Comparison of ENCODE assay signal across 11 cellular contexts in genomic region chr17:27577884-27578717, GRCh38. TPM values are rescaled to one million over a fixed set of nuclear protein-coding genes. Genes with fewer than 3 reads are reported as not detected.
DNase-seq lines count a peak whose midpoint lies in the region; ATAC-seq, FAIRE-seq and TF ChIP-seq lines count a peak whose summit lies in the region.
"Had no signal": no experiment of that assay in that cellular context is flagged by ENCODE, and none has a peak within 500 bp of the region (broad histone marks: within the 10 kb centered on the region; RNA-seq: fewer than 3 reads in every experiment).

No MANE protein-coding gene starts in this region.

- peak overlapping the region; percentile 93 for H4K91ac ChIP-seq in mesenchymal stem cell (ENCODE audit: low read length)

- H3K27me3 Mint-ChIP-seq in activated T-cell treated with anti-CD3 and anti-CD28 coated beads, Interleukin-2, amount 50 U/mL, for 24 hours, result no peaks in the 10 kb centered on the region
- no peaks in the 10 kb centered on the region for H3K27me3 Mint-ChIP-seq in astrocyte (ENCODE audit: low read depth, unreplicated experiment)
- H3K27me3 Mint-ChIP-seq: B cell had no signal

- H3K9ac ChIP-seq in astrocyte (ENCODE audit: low read length) (peak overlapping the region; percentile 66), mesenchymal stem cell (ENCODE audit: low read length) (peak overlapping the region; percentile 46)

- no peaks in the 10 kb centered on the region for H3K9me3 Mint-ChIP-seq in activated T-cell treated with anti-CD3 and anti-CD28 coated beads, Interleukin-2, amount 50 U/mL, for 24 hours
- no peaks in the 10 kb centered on the region for H3K9me3 Mint-ChIP-seq in astrocyte (ENCODE audit: unreplicated experiment)

- H3K4me3 ChIP-seq in astrocyte (ENCODE audit: insufficient read depth, low read depth, low read length) (no peak overlapping the region), mesenchymal stem cell (ENCODE audit: insufficient read depth in 1 of 2, low read depth in 1 of 2, low read length in 2 of 2) (no peak overlapping the region), urinary bladder (ENCODE audit: low read depth, low read length) (no peak overlapping the region), A673 (ENCODE audit: low read depth, low read length, poor library complexity, severe bottlenecking) (no peak overlapping the region)

- H3K4me1 ChIP-seq in astrocyte (ENCODE audit: insufficient read depth, low read length) (peaks cover 34% of the 10 kb centered on the region), mesenchymal stem cell (ENCODE audit: control insufficient read depth, insufficient read depth, low read depth, low read length) (peaks cover 26% of the 10 kb centered on the region), urinary bladder (ENCODE audit: insufficient read depth) (no peaks in the 10 kb centered on the region), A673 (ENCODE audit: insufficient read depth, low read length, poor library complexity, severe bottlenecking) (peaks cover 32% of the 10 kb centered on the region)

- no peak overlapping the region for H2BK15ac ChIP-seq in mesenchymal stem cell (ENCODE audit: low read depth, poor library complexity, severe bottlenecking)

- H3K4ac ChIP-seq in mesenchymal stem cell (ENCODE audit: low read depth in 1 of 2, low read length in 2 of 2), result peak overlapping the region; percentile 35 to 93

- H3K27ac ChIP-seq in astrocyte (ENCODE audit: low read depth, low read length), result peak overlapping the region; percentile 45
- H3K27ac ChIP-seq in mesenchymal stem cell (ENCODE audit: low read length, poor library complexity, severe bottlenecking), result peak overlapping the region; percentile 38
- peak overlapping the region; percentile 60 for H3K27ac ChIP-seq in urinary bladder (ENCODE audit: low read depth)
- no peak overlapping the region for H3K27ac ChIP-seq in A673 (ENCODE audit: low read depth, low read length, poor library complexity, severe bottlenecking)
- H3K27ac ChIP-seq: RWPE1 had no signal

- intact Hi-C loops in A673 (cut with micrococcal nuclease; ENCODE audit: unreplicated experiment), result no loop called here

- no peak for FAIRE-seq in astrocyte (lab: Jason Lieb, UNC)
- FAIRE-seq: keratinocyte had no signal

- no TSS peak for BruUV-seq in A673 (replicated peaks; lab: Mats Ljungman, UMichigan)

- no peak overlapping the region for H3K4me2 ChIP-seq in astrocyte (ENCODE audit: low read length)
- no peak overlapping the region for H3K4me2 ChIP-seq in mesenchymal stem cell (ENCODE audit: low read length, poor library complexity, severe bottlenecking)

- DNase-seq in activated T-cell treated with anti-CD3 and anti-CD28 coated beads, Interleukin-2, amount 50 U/mL, for 24 hours, result no peak
- DNase-seq in activated T-cell treated with anti-CD3 and anti-CD28 coated beads, Interleukin-2, amount 50 U/mL, for 1 hour, result no peak
- DNase-seq in astrocyte (ENCODE audit: low read depth) (peak; percentile 80), mesenchymal stem cell (peak; percentile 89), A673 (ENCODE audit: low spot score) (no peak), glomerular visceral epithelial cell (ENCODE audit: extremely low spot score) (no peak)

- no peak for ATAC-seq in HG02798 (IDR thresholded peaks at IDR 0.05; ENCODE audit: poor library complexity, unreplicated experiment)

- peak overlapping the region; percentile 75 for H2BK120ac ChIP-seq in mesenchymal stem cell (ENCODE audit: low read depth, low read length)

- no peak overlapping the region for H2AFZ ChIP-seq in astrocyte (ENCODE audit: low read depth, low read length)
- H2AFZ ChIP-seq in mesenchymal stem cell (ENCODE audit: low read depth, low read length), result no peak overlapping the region

- H3K14ac ChIP-seq in mesenchymal stem cell (ENCODE audit: low read length in 2 of 2), result no peak overlapping the region

- H3K79me1 ChIP-seq in mesenchymal stem cell (replicated peaks; ENCODE audit: low read length, poor library complexity, severe bottlenecking), result peaks cover 20% of the 10 kb centered on the region

- TF ChIP-seq CTCF in astrocyte (IDR thresholded peaks at IDR 0.05; ENCODE audit: insufficient read depth, low read depth, low read length), result no peak
- no peak for TF ChIP-seq CTCF in A673 (conservative IDR thresholded peaks at IDR 0.05; ENCODE audit: low read depth, low read length)

- peak overlapping the region; percentile 87 for H3K27ac Mint-ChIP-seq in activated T-cell treated with anti-CD3 and anti-CD28 coated beads, Interleukin-2, amount 50 U/mL, for 24 hours
- H3K27ac Mint-ChIP-seq in astrocyte (ENCODE audit: unreplicated experiment), result peak overlapping the region; percentile 67
- H3K27ac Mint-ChIP-seq: B cell had no signal

- peak overlapping the region; percentile 66 for H4K8ac ChIP-seq in mesenchymal stem cell (ENCODE audit: low read length)

- H3K36me3 Mint-ChIP-seq in activated T-cell treated with anti-CD3 and anti-CD28 coated beads, Interleukin-2, amount 50 U/mL, for 24 hours (ENCODE audit: low read depth), result peaks cover 90% of the 10 kb centered on the region
- peaks cover 27% of the 10 kb centered on the region for H3K36me3 Mint-ChIP-seq in astrocyte (ENCODE audit: low read depth, unreplicated experiment)

- no peaks in the 10 kb centered on the region for H3K27me3 ChIP-seq in astrocyte (ENCODE audit: insufficient read depth, low read length)
- no peaks in the 10 kb centered on the region for H3K27me3 ChIP-seq in mesenchymal stem cell (ENCODE audit: control insufficient read depth in 1 of 2, insufficient read depth in 1 of 2, low read length in 2 of 2)
- no peaks in the 10 kb centered on the region for H3K27me3 ChIP-seq in A673 (replicated peaks; ENCODE audit: insufficient read depth, low read depth, low read length, poor library complexity)

- peaks cover 24% of the 10 kb centered on the region for H4K20me1 ChIP-seq in astrocyte (ENCODE audit: insufficient read depth, low read length)

- H3K79me2 ChIP-seq in astrocyte (ENCODE audit: insufficient read depth, low read length), result peaks cover 46% of the 10 kb centered on the region

- H3K36me3 ChIP-seq in astrocyte (ENCODE audit: insufficient read depth, low read length) (peaks cover 2% of the 10 kb centered on the region), mesenchymal stem cell (ENCODE audit: control insufficient read depth in 1 of 2, insufficient read depth in 2 of 2, low read depth in 1 of 2, low read length in 2 of 2) (peaks cover 1 to 6% of the 10 kb centered on the region in 2 experiments), urinary bladder (ENCODE audit: insufficient read depth) (no peaks in the 10 kb centered on the region), A673 (ENCODE audit: insufficient read depth, low read length, poor library complexity, severe bottlenecking) (peaks cover 1% of the 10 kb centered on the region)

- peaks cover 78% of the 10 kb centered on the region for H3K4me1 Mint-ChIP-seq in activated T-cell treated with anti-CD3 and anti-CD28 coated beads, Interleukin-2, amount 50 U/mL, for 24 hours (ENCODE audit: low read depth)
- H3K4me1 Mint-ChIP-seq in astrocyte (ENCODE audit: low read depth, unreplicated experiment), result peaks cover 64% of the 10 kb centered on the region

- H2BK12ac ChIP-seq in mesenchymal stem cell (ENCODE audit: low read length in 2 of 2), result peak overlapping the region; percentile 7 to 97

- CTCF ChIA-PET in A673 (lab: Charles Lee), result interaction anchor here (1.1 kb wide), 1 partner anchor 122 kb away, joined by 3 read pairs; the partner anchor contains the start of gene KSR1

- POLR2A ChIA-PET in A673 (lab: Charles Lee; ENCODE audit: low non-redundant PET), result no interaction called here

- peak overlapping the region; percentile 47 to 99 for H3K18ac ChIP-seq in mesenchymal stem cell (ENCODE audit: low read depth in 1 of 2, low read length in 2 of 2)

- H2BK5ac ChIP-seq in mesenchymal stem cell (ENCODE audit: low read depth, low read length, poor library complexity, severe bottlenecking), result peak overlapping the region; percentile 50

- H3K9me3 ChIP-seq in astrocyte (ENCODE audit: insufficient read depth, low read depth, low read length) (no peaks in the 10 kb centered on the region), mesenchymal stem cell (ENCODE audit: control insufficient read depth, low read length) (no peaks in the 10 kb centered on the region), A673 (ENCODE audit: low read depth, low read length, poor library complexity, severe bottlenecking) (no peaks in the 10 kb centered on the region)

- H2AK5ac ChIP-seq in mesenchymal stem cell (ENCODE audit: low read length, severe bottlenecking), result peak overlapping the region; percentile 91

- peak overlapping the region in 1 of 2 experiments; percentile 16 for H3K23ac ChIP-seq in mesenchymal stem cell (ENCODE audit: low read length in 2 of 2)

- 47% methylated on average over 9 of the region's 10 CpGs for WGBS in mesenchymal stem cell
- WGBS in urinary bladder, result 43% methylated on average over 10 of the region's 10 CpGs

- no peak overlapping the region for H3K4me3 Mint-ChIP-seq in activated T-cell treated with anti-CD3 and anti-CD28 coated beads, Interleukin-2, amount 50 U/mL, for 24 hours
- peak overlapping the region; percentile 66 for H3K4me3 Mint-ChIP-seq in astrocyte (ENCODE audit: unreplicated experiment)
- H3K4me3 Mint-ChIP-seq: B cell had no signal

RNA-seq across cellular contexts. Expression of gene LGALS9, which starts 52.9 kb away (rescaled TPM):
- total RNA-seq in astrocyte, result 9.0 and 9.4 TPM in 2 replicates
- 1.2 TPM for polyA plus RNA-seq in mesenchymal stem cell (2013, experiment 1 of 2)
- polyA plus RNA-seq in mesenchymal stem cell (2013, experiment 2 of 2), result 1.2 TPM
- total RNA-seq in urinary bladder, result 6.5 TPM
- polyA plus RNA-seq in urinary bladder, result 50.1 TPM
- total RNA-seq in A673 (2021), result 2.4 and 3.7 TPM in 2 replicates

Comparison
In these comparisons a context has a peak if more than half of its experiments do, and no peak if none do; other contexts are left out.
1. DNase-seq: peak in astrocyte (single experiment) and mesenchymal stem cell (single experiment); none in activated T-cell treated with anti-CD3 and anti-CD28 coated beads, Interleukin-2, amount 50 U/mL, for 24 hours (single experiment), activated T-cell treated with anti-CD3 and anti-CD28 coated beads, Interleukin-2, amount 50 U/mL, for 1 hour (single experiment), A673 (single experiment) and glomerular visceral epithelial cell (single experiment).